In the genomic region with DNA sequence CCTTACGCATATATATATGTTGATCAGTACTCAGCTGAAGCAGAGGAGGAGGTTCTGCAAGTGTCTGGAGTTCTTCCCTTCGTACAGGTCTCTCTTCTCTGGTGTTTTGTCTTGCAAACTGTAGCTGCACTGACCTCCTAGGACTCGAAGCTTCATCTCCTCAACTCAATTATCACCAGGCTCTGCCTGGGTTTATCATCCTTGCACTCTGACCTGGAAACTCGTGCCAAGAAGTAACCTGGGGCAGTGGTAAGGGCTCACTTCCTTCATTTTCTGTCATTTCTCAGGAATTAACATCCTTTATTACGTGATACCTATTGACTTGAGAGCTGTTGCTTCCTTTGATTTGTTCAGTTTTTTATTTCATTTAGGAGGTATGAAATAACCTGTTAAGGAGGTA, we compare ENCODE assay signal across 40 cellular contexts. TPM values are rescaled to one million over a fixed set of nuclear protein-coding genes. Genes with fewer than 3 reads are reported as not detected.
"Had no signal": no experiment of that assay in that cellular context is flagged by ENCODE, and none has a peak within 500 bp of the region (broad histone marks: within the 10 kb centered on the region; RNA-seq: fewer than 3 reads in every experiment).

No MANE protein-coding gene starts in this region.

- H3K27ac ChIP-seq: adrenal gland, body of pancreas, epithelial cell of prostate, esophagus squamous epithelium, gastroesophageal sphincter had no signal

- H3K9me3 ChIP-seq: adrenal gland, body of pancreas, esophagus squamous epithelium, gastroesophageal sphincter had no signal

- H3K27me3 ChIP-seq: adrenal gland, body of pancreas, gastroesophageal sphincter had no signal

- H3K36me3 ChIP-seq: adrenal gland, esophagus squamous epithelium, gastroesophageal sphincter, WERI-Rb-1 had no signal

- FAIRE-seq: colon, endothelial cell of umbilical vein had no signal

- H3K4me3 ChIP-seq: adrenal gland, body of pancreas, esophagus squamous epithelium, gastroesophageal sphincter had no signal

- H3K4me1 ChIP-seq: adrenal gland, body of pancreas, esophagus squamous epithelium, gastroesophageal sphincter had no signal

- ATAC-seq: activated CD4-positive, alpha-beta T cell treated with anti-CD3 and anti-CD28 coated beads for 36 hours; activated CD8-positive, alpha-beta memory T cell treated with anti-CD3 and anti-CD28 coated beads, Interleukin-2, amount 10 ng/mL, durations not matched to agents 7 days and 5 days; activated CD8-positive, alpha-beta T cell treated with anti-CD3 and anti-CD28 coated beads, Interleukin-2, amount 10 ng/mL, durations not matched to agents 7 days and 5 days; activated naive CD8-positive, alpha-beta T cell treated with anti-CD3 and anti-CD28 coated beads, Interleukin-2, amount 50 U/mL, for 24 hours; body of pancreas; gastroesophageal sphincter; T-helper 17 cell had no signal

- DNase-seq: activated CD4-positive, alpha-beta memory T cell treated with anti-CD3 and anti-CD28 coated beads for 36 hours; activated CD4-positive, alpha-beta T cell treated with anti-CD3 and anti-CD28 coated beads for 36 hours; activated CD4-positive, alpha-beta T cell treated with anti-CD3 and anti-CD28 coated beads, Interleukin-2, amount 10 ng/mL, durations not matched to agents 24 days and 14 days; activated CD4-positive, CD25-positive, alpha-beta regulatory T cell; activated CD4-positive, CD25-positive, alpha-beta regulatory T cell treated with anti-CD3 and anti-CD28 coated beads, Interleukin-2, amount 50 U/mL, for 72 hours; activated CD8-positive, alpha-beta memory T cell treated with anti-CD3 and anti-CD28 coated beads, Interleukin-2, amount 10 ng/mL, durations not matched to agents 7 days and 5 days; activated CD8-positive, alpha-beta memory T cell treated with anti-CD3 and anti-CD28 coated beads, Interleukin-2, amount 50 U/mL, for 4 hours; activated CD8-positive, alpha-beta T cell treated with anti-CD3 and anti-CD28 coated beads, Interleukin-2, amount 10 ng/mL, durations not matched to agents 7 days and 5 days; activated effector memory CD4-positive, alpha-beta T cell treated with anti-CD3 and anti-CD28 coated beads, Interleukin-2, amount 50 U/mL, for 16 hours; activated naive CD4-positive, alpha-beta T cell treated with anti-CD3 and anti-CD28 coated beads for 36 hours; activated naive CD8-positive, alpha-beta T cell treated with anti-CD3 and anti-CD28 coated beads for 36 hours; activated naive CD8-positive, alpha-beta T cell treated with anti-CD3 and anti-CD28 coated beads, Interleukin-2, amount 50 U/mL, for 24 hours; activated T-cell treated with anti-CD3 and anti-CD28 coated beads, Interleukin-2, amount 50 U/mL, for 1 hour; activated T-cell treated with anti-CD3 and anti-CD28 coated beads, Interleukin-2, amount 50 U/mL, for 48 hours; adrenal gland; amygdala; aorta; body of pancreas; caudate nucleus; cortex of kidney; dermis blood vessel endothelial cell; effector CD8-positive, alpha-beta T cell; esophagus squamous epithelium; foreskin melanocyte; T-helper 1 cell; T-helper 17 cell; T1000; WERI-Rb-1 had no signal

RNA-seq across cellular contexts. Expression of a gene that starts 14.4 kb away (rescaled TPM):
- total RNA-seq: activated CD4-positive, alpha-beta memory T cell treated with anti-CD3 and anti-CD28 coated beads for 36 hours; activated CD4-positive, alpha-beta T cell treated with anti-CD3 and anti-CD28 coated beads for 36 hours; activated CD4-positive, alpha-beta T cell treated with anti-CD3 and anti-CD28 coated beads, Interleukin-2, amount 10 ng/mL, durations not matched to agents 24 days and 14 days; activated CD8-positive, alpha-beta memory T cell treated with anti-CD3 and anti-CD28 coated beads for 36 hours; activated CD8-positive, alpha-beta memory T cell treated with anti-CD3 and anti-CD28 coated beads, Interleukin-2, amount 10 ng/mL, durations not matched to agents 7 days and 5 days; activated CD8-positive, alpha-beta T cell treated with anti-CD3 and anti-CD28 coated beads, Interleukin-2, amount 10 ng/mL, durations not matched to agents 7 days and 5 days; activated naive CD4-positive, alpha-beta T cell treated with anti-CD3 and anti-CD28 coated beads for 36 hours; activated naive CD8-positive, alpha-beta T cell treated with anti-CD3 and anti-CD28 coated beads for 36 hours; activated T-helper 1 cell treated with anti-CD3 and anti-CD28 coated beads, Interleukin-12 subunit alpha, Interleukin-12 subunit beta, Interleukin-2, Interleukin-4 antibody, amounts not matched to agents 30 ng/mL and 10 ng/mL and 1 ng/mL, durations not matched to agents 14 hours and 24 hours and 36 hours; activated T-helper 2 cell treated with anti-CD3 and anti-CD28 coated beads, Interferon-gamma antibody, Interleukin-2, Interleukin-4, amounts not matched to agents 10 μg/mL and 5 μg/mL and 100 μg/mL, durations not matched to agents 14 hours and 24 hours and 36 hours; adrenal gland; aorta; body of pancreas; chondrocyte; dermis blood vessel endothelial cell; endothelial cell of umbilical vein; esophagus squamous epithelium; fibroblast of lung; fibroblast of villous mesenchyme; gastroesophageal sphincter; glomerular endothelial cell; T-helper 17 cell had no signal
- polyA plus RNA-seq: aorta, endothelial cell of umbilical vein, esophagus, fibroblast of lung had no signal
